In the genomic region with DNA sequence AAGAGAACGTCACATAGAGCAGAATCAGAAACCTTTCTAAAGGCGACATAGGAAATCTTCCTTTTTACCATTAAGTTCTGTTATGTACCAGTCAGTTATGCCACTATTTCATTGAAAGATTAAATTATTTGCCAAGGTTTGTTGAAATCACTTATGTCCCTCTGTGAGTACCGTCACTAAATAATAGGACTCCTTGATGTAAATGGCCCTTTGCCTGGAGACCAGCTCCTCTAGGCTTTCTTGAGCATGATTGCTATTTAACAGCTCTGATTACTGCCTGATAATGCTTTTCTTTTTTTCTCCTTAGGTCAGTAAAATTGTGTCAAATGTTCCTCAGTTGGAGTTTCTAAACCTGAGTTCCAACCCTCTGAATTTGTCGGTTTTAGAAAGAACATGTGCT, we compare ENCODE assay signal across 35 cellular contexts.
"Had no signal": no experiment of that assay in that cellular context is flagged by ENCODE, and none has a peak within 500 bp of the region (broad histone marks: within the 10 kb centered on the region; RNA-seq: fewer than 3 reads in every experiment).

No MANE protein-coding gene starts in this region.

- H3K27me3 ChIP-seq: adrenal gland, body of pancreas, brain microvascular endothelial cell, breast epithelium had no signal

- DNase-seq: activated CD4-positive, alpha-beta memory T cell treated with anti-CD3 and anti-CD28 coated beads for 36 hours; activated CD4-positive, alpha-beta T cell treated with anti-CD3 and anti-CD28 coated beads for 1 hour; activated CD4-positive, alpha-beta T cell treated with anti-CD3 and anti-CD28 coated beads for 36 hours; activated CD4-positive, alpha-beta T cell treated with anti-CD3 and anti-CD28 coated beads, Interleukin-2, amount 10 ng/mL, durations not matched to agents 24 days and 14 days; activated CD4-positive, alpha-beta T cell treated with anti-CD3 and anti-CD28 coated beads, Interleukin-2, amount 50 U/mL, for 1 hour; activated CD4-positive, alpha-beta T cell treated with anti-CD3 and anti-CD28 coated beads, Interleukin-2, amount 50 U/mL, for 4 hours; activated CD4-positive, CD25-positive, alpha-beta regulatory T cell; activated CD8-positive, alpha-beta memory T cell treated with anti-CD3 and anti-CD28 coated beads, Interleukin-2, amount 50 U/mL, for 4 hours; activated CD8-positive, alpha-beta T cell treated with anti-CD3 and anti-CD28 coated beads for 36 hours; activated effector memory CD4-positive, alpha-beta T cell treated with anti-CD3 and anti-CD28 coated beads, Interleukin-2, amount 50 U/mL, for 16 hours; activated gamma-delta T cell treated with Interleukin-2 at 50 U/mL for 16 hours; activated naive CD4-positive, alpha-beta T cell; activated naive CD4-positive, alpha-beta T cell treated with anti-CD3 and anti-CD28 coated beads for 36 hours; activated naive CD4-positive, alpha-beta T cell treated with anti-CD3 and anti-CD28 coated beads, Interleukin-2, amount 50 U/mL, for 16 hours; activated naive CD8-positive, alpha-beta T cell treated with anti-CD3 and anti-CD28 coated beads for 36 hours; activated T-cell treated with anti-CD3 and anti-CD28 coated beads for 4 hours; activated T-cell treated with anti-CD3 and anti-CD28 coated beads, Interleukin-2, amount 50 U/mL, for 1 hour; activated T-cell treated with anti-CD3 and anti-CD28 coated beads, Interleukin-2, amount 50 U/mL, for 4 hours; activated T-cell treated with anti-CD3 and anti-CD28 coated beads, Interleukin-2, amount 50 U/mL, for 72 hours; adrenal gland; amniotic stem cell; aorta; body of pancreas; brain microvascular endothelial cell; central memory CD4-positive, alpha-beta T cell; T-helper 2 cell; T-helper 9 cell; WERI-Rb-1 had no signal

- H3K4me1 ChIP-seq: adrenal gland, breast epithelium had no signal

- H3K9me3 ChIP-seq: adrenal gland, body of pancreas, breast epithelium had no signal

- H3K4me3 ChIP-seq: adrenal gland, body of pancreas, breast epithelium had no signal

- H3K27ac ChIP-seq: adrenal gland, body of pancreas, brain microvascular endothelial cell, breast epithelium, WERI-Rb-1 had no signal

- ATAC-seq: activated CD4-positive, alpha-beta T cell treated with anti-CD3 and anti-CD28 coated beads for 36 hours; activated CD4-positive, CD25-positive, alpha-beta regulatory T cell treated with anti-CD3 and anti-CD28 coated beads, Interleukin-2, amount 50 U/mL, for 24 hours; activated CD8-positive, alpha-beta T cell treated with anti-CD3 and anti-CD28 coated beads for 36 hours; activated naive CD4-positive, alpha-beta T cell treated with anti-CD3 and anti-CD28 coated beads, Interleukin-2, amount 50 U/mL, for 72 hours; activated T-cell treated with anti-CD3 and anti-CD28 coated beads, Interleukin-2, amount 50 U/mL, for 4 hours; activated T-cell treated with anti-CD3 and anti-CD28 coated beads, Interleukin-2, amount 50 U/mL, for 72 hours; activated T-helper 17 cell treated with anti-CD3 and anti-CD28 coated beads, Interleukin-2, amount 50 U/mL, for 72 hours; body of pancreas; WTC11 had no signal

- FAIRE-seq: astrocyte, TTC549 had no signal
